1 cellular context compared by ENCODE assay signal in the genomic region with DNA sequence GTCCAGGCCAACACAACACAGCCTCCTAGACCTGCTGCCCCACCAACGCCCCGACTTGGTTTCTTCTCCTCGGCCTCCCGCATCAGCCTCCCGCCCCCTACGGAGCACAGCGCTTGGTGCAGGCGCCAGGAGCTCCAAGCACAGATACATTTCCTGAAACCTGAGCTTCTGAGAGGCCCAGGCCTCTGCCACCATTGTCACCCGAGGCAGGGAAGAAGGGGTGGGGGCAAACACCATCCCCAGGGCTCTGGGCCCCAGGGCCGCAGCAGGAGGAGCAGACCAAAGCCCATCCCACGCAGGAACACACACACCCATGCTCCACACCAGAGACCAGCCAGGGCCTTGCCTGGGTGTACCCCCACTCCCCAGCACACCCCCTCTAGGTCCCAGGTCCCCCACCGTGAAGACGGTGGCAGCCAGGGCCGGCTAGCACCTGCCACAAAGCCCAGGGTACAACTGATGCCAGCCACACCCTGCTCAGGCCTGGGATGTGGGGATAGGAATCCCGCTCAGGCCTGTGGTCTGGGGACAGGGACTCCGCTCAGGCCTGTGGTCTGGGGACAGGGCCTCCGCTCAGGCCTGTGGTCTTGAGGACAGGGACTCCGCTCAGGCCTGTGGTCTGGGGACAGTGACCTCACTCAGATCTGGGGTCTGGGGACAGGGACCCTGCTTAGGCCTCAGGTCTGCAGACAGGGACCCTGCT.
TF ChIP-seq lines count a peak whose summit lies in the region.

No MANE protein-coding gene starts in this region.

TF ChIP-seq in H1, 55 proteins besides CTCF, POLR2A, EP300 and RAD21:
- no peak for TF ChIP-seq MAFK (IDR thresholded peaks at IDR 0.05; ENCODE audit: low read depth, low read length)
- no peak for TF ChIP-seq JUN (IDR thresholded peaks at IDR 0.05; ENCODE audit: low read depth, low read length)
- TF ChIP-seq TAF7 (optimal IDR thresholded peaks at IDR 0.05; ENCODE audit: borderline replicate concordance, low read depth, low read length), result no peak
- no peak for TF ChIP-seq GABPA (IDR thresholded peaks at IDR 0.05; ENCODE audit: borderline replicate concordance, insufficient read depth, low read length)
- no peak for TF ChIP-seq SIN3A (conservative IDR thresholded peaks at IDR 0.05 in 1 of 2, IDR thresholded peaks at IDR 0.05 in 1 of 2; ENCODE audit: low read depth in 1 of 2, low read length in 2 of 2)
- TF ChIP-seq BRCA1 (IDR thresholded peaks at IDR 0.05; ENCODE audit: low read depth, low read length), result no peak
- TF ChIP-seq, protein P1, sequence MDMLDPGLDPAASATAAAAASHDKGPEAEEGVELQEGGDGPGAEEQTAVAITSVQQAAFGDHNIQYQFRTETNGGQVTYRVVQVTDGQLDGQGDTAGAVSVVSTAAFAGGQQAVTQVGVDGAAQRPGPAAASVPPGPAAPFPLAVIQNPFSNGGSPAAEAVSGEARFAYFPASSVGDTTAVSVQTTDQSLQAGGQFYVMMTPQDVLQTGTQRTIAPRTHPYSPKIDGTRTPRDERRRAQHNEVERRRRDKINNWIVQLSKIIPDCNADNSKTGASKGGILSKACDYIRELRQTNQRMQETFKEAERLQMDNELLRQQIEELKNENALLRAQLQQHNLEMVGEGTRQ (IDR thresholded peaks at IDR 0.05; ENCODE audit: low read length), result no peak
- no peak for TF ChIP-seq POU5F1 (IDR thresholded peaks at IDR 0.05; ENCODE audit: low read depth, low read length)
- TF ChIP-seq SRF (IDR thresholded peaks at IDR 0.05; ENCODE audit: low read depth, low read length), result no peak
- TF ChIP-seq SAP30 (IDR thresholded peaks at IDR 0.05; ENCODE audit: insufficient read depth, insufficient replicate concordance, low read length), result no peak
- TF ChIP-seq CEBPB (IDR thresholded peaks at IDR 0.05; ENCODE audit: low read depth, low read length), result no peak
- TF ChIP-seq CTBP2 (IDR thresholded peaks at IDR 0.05; ENCODE audit: borderline replicate concordance, insufficient read depth, insufficient read length, low read length), result no peak
- no peak for TF ChIP-seq RFX5 (IDR thresholded peaks at IDR 0.05; ENCODE audit: borderline replicate concordance, low read depth, low read length)
- TF ChIP-seq NRF1 (IDR thresholded peaks at IDR 0.05; ENCODE audit: low read depth, low read length), result no peak
- TF ChIP-seq GTF2F1 (IDR thresholded peaks at IDR 0.05; ENCODE audit: borderline replicate concordance, low read depth, low read length), result no peak
- TF ChIP-seq RXRA (IDR thresholded peaks at IDR 0.05; ENCODE audit: insufficient read depth, low read depth, low read length), result no peak
- TF ChIP-seq, protein P2, sequence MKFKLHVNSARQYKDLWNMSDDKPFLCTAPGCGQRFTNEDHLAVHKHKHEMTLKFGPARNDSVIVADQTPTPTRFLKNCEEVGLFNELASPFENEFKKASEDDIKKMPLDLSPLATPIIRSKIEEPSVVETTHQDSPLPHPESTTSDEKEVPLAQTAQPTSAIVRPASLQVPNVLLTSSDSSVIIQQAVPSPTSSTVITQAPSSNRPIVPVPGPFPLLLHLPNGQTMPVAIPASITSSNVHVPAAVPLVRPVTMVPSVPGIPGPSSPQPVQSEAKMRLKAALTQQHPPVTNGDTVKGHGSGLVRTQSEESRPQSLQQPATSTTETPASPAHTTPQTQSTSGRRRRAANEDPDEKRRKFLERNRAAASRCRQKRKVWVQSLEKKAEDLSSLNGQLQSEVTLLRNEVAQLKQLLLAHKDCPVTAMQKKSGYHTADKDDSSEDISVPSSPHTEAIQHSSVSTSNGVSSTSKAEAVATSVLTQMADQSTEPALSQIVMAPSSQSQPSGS (IDR thresholded peaks at IDR 0.05; ENCODE audit: low read length), result no peak
